17 cellular contexts compared by ENCODE assay signal in genomic region chr7:137682596-137682995, GRCh38.
DNase-seq lines count a peak whose midpoint lies in the region; ATAC-seq and TF ChIP-seq lines count a peak whose summit lies in the region.
"Had no signal": no experiment of that assay in that cellular context is flagged by ENCODE, and none has a peak within 500 bp of the region (broad histone marks: within the 10 kb centered on the region; RNA-seq: fewer than 3 reads in every experiment).

No MANE protein-coding gene starts in this region.

- H3K4me3 ChIP-seq in adipocyte (ENCODE audit: low read length) (no peak overlapping the region), fibroblast of pulmonary artery (replicated peaks; ENCODE audit: low read depth, low read length) (no peak overlapping the region)
- H3K4me3 ChIP-seq: dorsolateral prefrontal cortex, gastrocnemius medialis, mucosa of descending colon, SJSA1 had no signal

- peak overlapping the region; percentile 80 for H3K9ac ChIP-seq in adipocyte (ENCODE audit: low read length)
- H3K9ac ChIP-seq: parathyroid adenoma had no signal

- no peaks in the 10 kb centered on the region for H3K27me3 ChIP-seq in adipocyte (replicated peaks; ENCODE audit: control insufficient read depth, insufficient read depth, low read length)
- H3K27me3 ChIP-seq: gastrocnemius medialis, SJSA1 had no signal

- H3K36me3 ChIP-seq in adipocyte (ENCODE audit: control insufficient read depth, insufficient read depth, low read length, severe bottlenecking): no peaks in the 10 kb centered on the region
- H3K36me3 ChIP-seq: gastrocnemius medialis, SJSA1 had no signal

- DNase-seq in EL: peak; percentile 83
- peak; percentile 61 for DNase-seq in adipocyte (ENCODE audit: low read depth)
- DNase-seq in fibroblast of pulmonary artery (ENCODE audit: low read depth): peak; percentile 79
- DNase-seq in renal cortical epithelial cell (ENCODE audit: low read depth): peak; percentile 97
- no peak for DNase-seq in DMS153 (lab: John Stamatoyannopoulos, UW)
- DNase-seq: activated CD4-positive, alpha-beta T cell treated with anti-CD3 and anti-CD28 coated beads, Interleukin-2, amount 50 U/mL, for 48 hours; DMS79 treated with DMSO at 0.1 percent for 48 hours; dorsolateral prefrontal cortex; gastrocnemius medialis; mucosa of descending colon; NK-92 treated with Interleukin-12 subunit alpha and Interleukin-12 subunit beta, amount 100 ng/mL, for 24 hours; substantia nigra had no signal

- ATAC-seq in HG03159 (IDR thresholded peaks at IDR 0.05; ENCODE audit: unreplicated experiment): no peak
- no peak for ATAC-seq in GM19397 (IDR thresholded peaks at IDR 0.05; ENCODE audit: unreplicated experiment)
- no peak for ATAC-seq in GM18909 (IDR thresholded peaks at IDR 0.05; ENCODE audit: poor library complexity, unreplicated experiment)
- ATAC-seq: gastrocnemius medialis, mucosa of descending colon had no signal

- no peaks in the 10 kb centered on the region for H3K9me3 ChIP-seq in adipocyte (ENCODE audit: control insufficient read depth, low read length)
- H3K9me3 ChIP-seq: gastrocnemius medialis, mucosa of descending colon, SJSA1 had no signal

- peaks cover 53% of the 10 kb centered on the region for H3K4me1 ChIP-seq in adipocyte (ENCODE audit: control insufficient read depth, insufficient read depth, low read length)
- H3K4me1 ChIP-seq: gastrocnemius medialis, parathyroid adenoma had no signal

- TF ChIP-seq CTCF in fibroblast of pulmonary artery (IDR thresholded peaks at IDR 0.05; ENCODE audit: low read length, missing control alignments): no peak
